In the genomic region with DNA sequence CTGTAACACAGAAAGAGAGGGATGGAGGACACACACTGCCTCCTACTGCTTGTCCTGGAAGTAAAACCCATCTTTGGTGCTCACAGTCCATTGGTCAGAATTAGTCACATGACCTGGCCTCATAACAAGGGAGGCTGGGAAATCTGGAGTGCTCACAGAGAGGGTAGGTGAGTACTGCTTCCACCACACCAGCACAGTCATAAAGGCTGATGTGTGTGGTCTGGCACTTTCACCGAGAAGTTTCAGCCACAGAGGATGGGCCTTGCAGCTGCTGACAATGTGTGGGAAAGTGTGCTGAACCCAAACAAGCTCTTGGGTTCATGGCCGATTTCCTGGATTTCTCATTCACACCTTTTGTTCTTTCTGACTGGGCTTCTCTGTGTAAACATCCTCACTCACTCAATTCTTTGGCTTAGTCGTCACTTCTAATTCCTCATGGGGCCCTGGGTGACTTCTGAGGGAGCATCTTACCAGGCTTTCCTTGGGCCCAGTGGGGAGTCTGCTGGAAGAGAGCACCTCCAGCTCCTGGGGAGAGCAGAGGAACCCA, we compare ENCODE assay signal across 8 cellular contexts.
DNase-seq lines count a peak whose midpoint lies in the region; ATAC-seq and TF ChIP-seq lines count a peak whose summit lies in the region.

No MANE protein-coding gene starts in this region.

- no peak overlapping the region for H2BK5ac ChIP-seq in trophoblast cell (ENCODE audit: low read depth, low read length, poor library complexity)

- intact Hi-C loops in body of pancreas (cut with DNase I), result no loop called here

- H3K4me3 ChIP-seq in MG63 (no peak overlapping the region), fibroblast of villous mesenchyme (ENCODE audit: low read depth, low read length) (no peak overlapping the region), trophoblast cell (ENCODE audit: low read depth, low read length) (no peak overlapping the region), body of pancreas (no peak overlapping the region)

- no peak overlapping the region for H4K8ac ChIP-seq in trophoblast cell (ENCODE audit: low read depth, low read length)

- no peak overlapping the region for H3K14ac ChIP-seq in trophoblast cell (ENCODE audit: low read length)

- TF ChIP-seq POLR2A in body of pancreas (IDR thresholded peaks at IDR 0.05), result no peak

- H3K27ac ChIP-seq in trophoblast cell (ENCODE audit: low read depth, low read length), result no peak overlapping the region
- no peak overlapping the region for H3K27ac ChIP-seq in body of pancreas

- no peak overlapping the region for H4K91ac ChIP-seq in trophoblast cell (ENCODE audit: low read depth, low read length)

- H3K79me1 ChIP-seq in trophoblast cell (ENCODE audit: low read length), result no peaks in the 10 kb centered on the region

- WGBS in trophoblast cell (ENCODE audit: extremely low coverage, insufficient coverage, insufficient read length), result no CpG with 5 or more reads among the region's 3 CpGs
- 66% methylated on average over 3 of the region's 3 CpGs for WGBS in body of pancreas, 2 donors

- no peak overlapping the region for H2BK12ac ChIP-seq in trophoblast cell (ENCODE audit: low read length)

- TF ChIP-seq CTCF in fibroblast of villous mesenchyme (IDR thresholded peaks at IDR 0.05; ENCODE audit: insufficient read depth, low read depth, low read length) (no peak), body of pancreas (IDR thresholded peaks at IDR 0.05) (no peak)

- H3K4me2 ChIP-seq in trophoblast cell (ENCODE audit: low read length), result no peak overlapping the region

- H3K4me1 ChIP-seq in trophoblast cell (ENCODE audit: control insufficient read depth in 1 of 2, insufficient read depth in 2 of 2, low read length in 2 of 2) (no peaks in the 10 kb centered on the region), body of pancreas (no peaks in the 10 kb centered on the region)

- ATAC-seq in GM18508 (IDR thresholded peaks at IDR 0.05; ENCODE audit: insufficient read depth, unreplicated experiment) (peak; percentile 97), GM21737 (IDR thresholded peaks at IDR 0.05; ENCODE audit: unreplicated experiment) (peak; percentile 99), body of pancreas (no peak)

- H2AFZ ChIP-seq in trophoblast cell (ENCODE audit: insufficient read depth, low read length, poor library complexity), result no peak overlapping the region

- no peak overlapping the region for H3K9ac ChIP-seq in trophoblast cell (ENCODE audit: low read length)

- H3K4ac ChIP-seq in trophoblast cell (ENCODE audit: low read depth, low read length), result no peak overlapping the region

- peaks cover 7% of the 10 kb centered on the region; the same call in 1 of the 2 replicates for H3K9me3 ChIP-seq in MG63
- H3K9me3 ChIP-seq in trophoblast cell (ENCODE audit: insufficient read depth, low read depth, low read length), result peaks cover 8% of the 10 kb centered on the region
- peaks cover 0 to 5% (median 0%) of the 10 kb centered on the region in 3 donors for H3K9me3 ChIP-seq in body of pancreas

- H4K12ac ChIP-seq in trophoblast cell (ENCODE audit: low read depth, low read length), result no peak overlapping the region

- H3K36me3 ChIP-seq in MG63, result no peaks in the 10 kb centered on the region
- no peaks in the 10 kb centered on the region for H3K36me3 ChIP-seq in trophoblast cell (ENCODE audit: control insufficient read depth in 1 of 2, insufficient read depth in 2 of 2, low read length in 2 of 2)
- H3K36me3 ChIP-seq in body of pancreas (replicated peaks in 1 of 2; ENCODE audit: insufficient read depth in 1 of 2, low read depth in 2 of 2), result no peaks in the 10 kb centered on the region

- no peak overlapping the region for H2AK5ac ChIP-seq in trophoblast cell (ENCODE audit: low read length)

- H3K18ac ChIP-seq in trophoblast cell (ENCODE audit: low read length), result no peak overlapping the region

- H3K27me3 ChIP-seq in MG63 (no peaks in the 10 kb centered on the region), trophoblast cell (ENCODE audit: insufficient read depth, low read length) (no peaks in the 10 kb centered on the region), body of pancreas (no peaks in the 10 kb centered on the region)

- no peak overlapping the region for H3K23ac ChIP-seq in trophoblast cell (ENCODE audit: low read length)

- H3K79me2 ChIP-seq in trophoblast cell (ENCODE audit: control insufficient read depth, insufficient read depth, low read length, poor library complexity), result no peaks in the 10 kb centered on the region

- H2BK120ac ChIP-seq in trophoblast cell (ENCODE audit: insufficient read depth, low read length, poor library complexity), result no peak overlapping the region

- DNase-seq in MG63 (peak; percentile 78), fibroblast of villous mesenchyme (ENCODE audit: low read depth) (peak; percentile 73), GOT3 (lab: John Stamatoyannopoulos, UW) (no peak), trophoblast cell (no peak), body of pancreas (no peak), cortex of kidney (lab: John Stamatoyannopoulos, UW) (no peak)

Comparison
In these comparisons a context has a peak if more than half of its experiments do, and no peak if none do; other contexts are left out.
1. DNase-seq: peak in MG63 (single experiment) and fibroblast of villous mesenchyme (single experiment); none in GOT3 (single experiment), trophoblast cell (0 of 2), body of pancreas (0 of 4) and cortex of kidney (single experiment).